In the genomic region with DNA sequence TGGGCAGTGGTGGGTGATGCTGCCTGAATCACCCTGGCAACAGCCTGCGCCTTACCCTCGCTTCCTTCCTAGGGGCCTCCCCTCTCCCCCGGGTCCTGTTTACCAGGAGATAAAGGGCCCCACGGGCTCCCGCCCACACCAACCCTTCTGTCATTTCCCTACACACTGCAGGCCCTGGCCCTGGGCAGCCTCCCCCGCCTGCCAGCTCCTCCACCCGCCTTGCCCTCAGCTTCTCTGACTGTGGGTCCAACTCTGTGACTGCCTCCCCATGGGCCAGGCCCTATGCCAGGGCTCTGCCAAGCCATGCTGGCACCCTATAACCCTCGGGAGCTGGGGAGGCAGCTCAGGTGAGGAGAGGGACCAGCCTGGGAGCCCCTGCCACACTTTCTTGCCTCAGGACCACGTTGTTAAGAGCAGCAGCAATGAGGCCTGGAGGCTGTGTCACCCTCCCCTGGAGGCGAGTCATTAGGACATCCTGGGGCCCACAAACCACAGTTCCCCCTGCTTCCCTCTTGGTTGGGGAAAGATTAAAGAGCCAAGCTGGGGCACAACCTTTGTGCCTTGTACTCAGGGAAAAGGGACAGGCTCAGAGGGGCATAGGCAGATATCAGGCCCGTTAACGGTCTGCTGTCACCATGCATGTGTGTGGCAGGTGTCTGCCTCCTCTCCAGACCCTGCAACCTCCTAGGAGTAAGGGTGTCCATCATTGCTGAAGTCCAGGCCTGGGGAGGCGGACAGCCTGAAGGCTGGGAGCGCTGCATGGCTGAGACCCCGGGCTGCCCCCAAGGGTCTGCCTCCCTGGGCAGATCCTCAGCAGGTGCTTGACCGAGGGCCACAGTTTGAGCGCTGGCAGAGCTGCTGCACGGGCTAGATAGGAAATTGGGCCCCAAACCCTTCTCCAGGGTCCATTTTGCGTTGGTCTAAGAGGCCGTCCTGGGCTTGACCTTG, we compare ENCODE assay signal across 8 cellular contexts. TPM values are rescaled to one million over a fixed set of nuclear protein-coding genes. Genes with fewer than 3 reads are reported as not detected.
DNase-seq lines count a peak whose midpoint lies in the region; ATAC-seq and TF ChIP-seq lines count a peak whose summit lies in the region.

No MANE protein-coding gene starts in this region.

- peak overlapping the region; percentile 87 to 91 (median 89) for H3K4me3 ChIP-seq in right lobe of liver

- CTCF ChIA-PET in activated CD8-positive, alpha-beta T cell treated with anti-CD3 and anti-CD28 coated beads, Interleukin-2, amount 10 ng/mL, durations not matched to agents 7 days and 5 days (lab: Charles Lee): interaction anchor here (1.2 kb wide), 1 partner anchor 41 kb away, joined by 3 read pairs; no protein-coding TSS in a partner anchor

- no peaks in the 10 kb centered on the region for H3K27me3 ChIP-seq in right lobe of liver

- H3K36me3 ChIP-seq in right lobe of liver: peaks cover 0 to 28% (median 10%) of the 10 kb centered on the region in 4 donors

- POLR2A ChIA-PET in activated CD8-positive, alpha-beta T cell treated with anti-CD3 and anti-CD28 coated beads, Interleukin-2, amount 10 ng/mL, durations not matched to agents 7 days and 5 days (lab: Charles Lee): interaction anchor here (3.6 kb wide), 1 partner anchor 17 kb away, joined by 29 read pairs; a partner anchor contains a TSS

- DNase-seq in CD14-positive monocyte (ENCODE audit: low spot score) (peak; percentile 75), right lobe of liver (peak; percentile 65 to 72 (median 70)), type B pancreatic cell (ENCODE audit: extremely low spot score, unreplicated experiment) (no peak), NCI-H1436 (lab: John Stamatoyannopoulos, UW) (no peak), head of caudate nucleus (no peak)
- peak; percentile 48 for DNase-seq in activated CD8-positive, alpha-beta T cell treated with anti-CD3 and anti-CD28 coated beads, Interleukin-2, amount 10 ng/mL, durations not matched to agents 7 days and 5 days

- TF ChIP-seq CTCF in CD14-positive monocyte (IDR thresholded peaks at IDR 0.05) (no peak), right lobe of liver (IDR thresholded peaks at IDR 0.05) (no peak), type B pancreatic cell (conservative IDR thresholded peaks at IDR 0.05) (no peak)

- H3K4me3 Mint-ChIP-seq in CD14-positive monocyte (peak overlapping the region; percentile 88 to 91), IgD-negative memory B cell (peak overlapping the region; percentile 74 to 80 (median 78)), type B pancreatic cell (peak overlapping the region; percentile 90)
- peak overlapping the region; percentile 85 for H3K4me3 Mint-ChIP-seq in activated CD8-positive, alpha-beta T cell treated with anti-CD3 and anti-CD28 coated beads, Interleukin-2, amount 10 ng/mL, durations not matched to agents 7 days and 5 days

- intact Hi-C loops in CD14-positive monocyte (cut with micrococcal nuclease) (loop anchor here (2.0 to 5.0 kb wide), 3 partner anchors 17 to 103 kb away; a partner anchor contains a TSS), right lobe of liver (cut with DNase I) (no loop called here), head of caudate nucleus (cut with DNase I) (no loop called here)

- WGBS in right lobe of liver (ENCODE audit: insufficient coverage, low coverage, low lambda C conversion rate, missing lambda C conversion rate): 16% methylated on average over 12 of the region's 20 CpGs

- peak overlapping the region; percentile 84 to 97 (median 95) for H3K27ac ChIP-seq in right lobe of liver

- peaks cover 24 to 31% of the 10 kb centered on the region in 2 donors for H3K36me3 Mint-ChIP-seq in CD14-positive monocyte
- H3K36me3 Mint-ChIP-seq in IgD-negative memory B cell: peaks cover 3% of the 10 kb centered on the region
- peaks cover 27% of the 10 kb centered on the region for H3K36me3 Mint-ChIP-seq in activated CD8-positive, alpha-beta T cell treated with anti-CD3 and anti-CD28 coated beads, Interleukin-2, amount 10 ng/mL, durations not matched to agents 7 days and 5 days (ENCODE audit: low read depth)
- peaks cover 9% of the 10 kb centered on the region for H3K36me3 Mint-ChIP-seq in type B pancreatic cell

- H3K27ac Mint-ChIP-seq in CD14-positive monocyte (peak overlapping the region; percentile 41 to 85 (median 69)), IgD-negative memory B cell (peak overlapping the region in 2 of 3 donors; percentile 39 to 81), type B pancreatic cell (peak overlapping the region; percentile 82)
- H3K27ac Mint-ChIP-seq in activated CD8-positive, alpha-beta T cell treated with anti-CD3 and anti-CD28 coated beads, Interleukin-2, amount 10 ng/mL, durations not matched to agents 7 days and 5 days: peak overlapping the region; percentile 87

- H3K4me1 Mint-ChIP-seq in CD14-positive monocyte (peaks cover 36% of the 10 kb centered on the region), IgD-negative memory B cell (peaks cover 14 to 22% (median 21%) of the 10 kb centered on the region in 3 donors), type B pancreatic cell (ENCODE audit: unreplicated experiment) (peaks cover 22% of the 10 kb centered on the region)
- peaks cover 29% of the 10 kb centered on the region for H3K4me1 Mint-ChIP-seq in activated CD8-positive, alpha-beta T cell treated with anti-CD3 and anti-CD28 coated beads, Interleukin-2, amount 10 ng/mL, durations not matched to agents 7 days and 5 days (ENCODE audit: low read depth)

- no peak for ATAC-seq in activated CD8-positive, alpha-beta T cell treated with anti-CD3 and anti-CD28 coated beads, Interleukin-2, amount 10 ng/mL, durations not matched to agents 7 days and 5 days
- ATAC-seq in right lobe of liver (peak; percentile 2 to 20 (median 11)), HG03469 (IDR thresholded peaks at IDR 0.05; ENCODE audit: unreplicated experiment) (no peak)

- no peaks in the 10 kb centered on the region for H3K9me3 Mint-ChIP-seq in CD14-positive monocyte
- H3K9me3 Mint-ChIP-seq in IgD-negative memory B cell: no peaks in the 10 kb centered on the region
- H3K9me3 Mint-ChIP-seq in activated CD8-positive, alpha-beta T cell treated with anti-CD3 and anti-CD28 coated beads, Interleukin-2, amount 10 ng/mL, durations not matched to agents 7 days and 5 days (ENCODE audit: insufficient read depth): no peaks in the 10 kb centered on the region
- H3K9me3 Mint-ChIP-seq in type B pancreatic cell: no peaks in the 10 kb centered on the region

- peaks cover 0 to 45% (median 15%) of the 10 kb centered on the region in 4 donors for H3K4me1 ChIP-seq in right lobe of liver

- peaks cover 0 to 2% (median 0%) of the 10 kb centered on the region in 3 donors for H3K27me3 Mint-ChIP-seq in CD14-positive monocyte (ENCODE audit: low read depth in 3 of 3)
- H3K27me3 Mint-ChIP-seq in IgD-negative memory B cell: no peaks in the 10 kb centered on the region
- no peaks in the 10 kb centered on the region for H3K27me3 Mint-ChIP-seq in activated CD8-positive, alpha-beta T cell treated with anti-CD3 and anti-CD28 coated beads, Interleukin-2, amount 10 ng/mL, durations not matched to agents 7 days and 5 days (ENCODE audit: low read depth)
- H3K27me3 Mint-ChIP-seq in type B pancreatic cell: no peaks in the 10 kb centered on the region

- TF ChIP-seq POLR2A in right lobe of liver (IDR thresholded peaks at IDR 0.05): no peak

- no peaks in the 10 kb centered on the region for H3K9me3 ChIP-seq in right lobe of liver

RNA-seq across cellular contexts. Expression of a gene that starts 2.7 kb away (rescaled TPM):
- polyA plus RNA-seq in CD14-positive monocyte (10 to 100 TPM; 12.4 to 14.3 TPM), IgD-negative memory B cell (12.0 TPM)
- total RNA-seq in activated CD8-positive, alpha-beta T cell treated with anti-CD3 and anti-CD28 coated beads, Interleukin-2, amount 10 ng/mL, durations not matched to agents 7 days and 5 days: 100 to 1,000 TPM in 1 of 2 experiments, 10 to 100 TPM in 1; 85.9 to 103 TPM
- total RNA-seq in right lobe of liver (100 to 1,000 TPM; 151 to 259 (median 181) TPM), type B pancreatic cell (ENCODE audit: low replicate concordance) (169 and 211 TPM in 2 replicates)

RNA-seq across cellular contexts. Expression of a gene that starts 10.1 kb away (rescaled TPM):
- polyA plus RNA-seq in CD14-positive monocyte: under 1 TPM; 0.65 to 0.69 TPM
- polyA plus RNA-seq in IgD-negative memory B cell: 0.80 TPM
- total RNA-seq in activated CD8-positive, alpha-beta T cell treated with anti-CD3 and anti-CD28 coated beads, Interleukin-2, amount 10 ng/mL, durations not matched to agents 7 days and 5 days: 1 to 10 TPM; 3.7 to 3.8 TPM
- 1 to 10 TPM in 3 of 6 experiments, under 1 TPM in 2, not detected in 1; 0.73 to 1.7 (median 1.4) TPM for total RNA-seq in right lobe of liver
- 4.0 and 6.5 TPM in 2 replicates for total RNA-seq in type B pancreatic cell (ENCODE audit: low replicate concordance)

RNA-seq across cellular contexts. Expression of a gene that starts 16.8 kb away (rescaled TPM):
- 100 to 1,000 TPM; 275 to 312 TPM for polyA plus RNA-seq in CD14-positive monocyte
- polyA plus RNA-seq in IgD-negative memory B cell: 225 TPM
- 100 to 1,000 TPM in 1 of 2 experiments, 10 to 100 TPM in 1; 100.0 to 102 TPM for total RNA-seq in activated CD8-positive, alpha-beta T cell treated with anti-CD3 and anti-CD28 coated beads, Interleukin-2, amount 10 ng/mL, durations not matched to agents 7 days and 5 days
- 1,000 to 10,000 TPM in 2 of 6 experiments, 100 to 1,000 TPM in 4; 195 to 1,174 (median 649) TPM for total RNA-seq in right lobe of liver
- 133 and 191 TPM in 2 replicates for total RNA-seq in type B pancreatic cell (ENCODE audit: low replicate concordance)

RNA-seq across cellular contexts. Expression of a gene that starts 54.7 kb away (rescaled TPM):
- 1 to 10 TPM; 1.2 to 1.4 TPM for polyA plus RNA-seq in CD14-positive monocyte
- polyA plus RNA-seq in IgD-negative memory B cell: 26.2 TPM
- total RNA-seq in activated CD8-positive, alpha-beta T cell treated with anti-CD3 and anti-CD28 coated beads, Interleukin-2, amount 10 ng/mL, durations not matched to agents 7 days and 5 days: 10 to 100 TPM; 16.1 to 17.1 TPM
- total RNA-seq in right lobe of liver: 10 to 100 TPM in 3 of 6 experiments, 1 to 10 TPM in 3; 4.7 to 14.7 (median 9.0) TPM
- 31.1 and 47.6 TPM in 2 replicates for total RNA-seq in type B pancreatic cell (ENCODE audit: low replicate concordance)

Comparison
In these comparisons a context has a peak if more than half of its experiments do, and no peak if none do; other contexts are left out.
1. DNase-seq: peak in CD14-positive monocyte (single experiment), activated CD8-positive, alpha-beta T cell treated with anti-CD3 and anti-CD28 coated beads, Interleukin-2, amount 10 ng/mL, durations not matched to agents 7 days and 5 days (single experiment) and right lobe of liver (3 of 3); none in type B pancreatic cell (single experiment), NCI-H1436 (single experiment) and head of caudate nucleus (0 of 42).
2. ATAC-seq: peak in right lobe of liver (4 of 4); none in activated CD8-positive, alpha-beta T cell treated with anti-CD3 and anti-CD28 coated beads, Interleukin-2, amount 10 ng/mL, durations not matched to agents 7 days and 5 days (single experiment) and HG03469 (single experiment).
3. intact Hi-C loops: an anchor here in CD14-positive monocyte (2.0 to 5.0 kb wide); none called in right lobe of liver and head of caudate nucleus.
4. Peak in every context shown above with its lines, with median percentiles within 50 percentile points of each other: H3K27ac Mint-ChIP-seq and H3K4me3 Mint-ChIP-seq.